13 cellular contexts compared by ENCODE assay signal in genomic region chr22:36453266-36453607, GRCh38. TPM values are rescaled to one million over a fixed set of nuclear protein-coding genes. Genes with fewer than 3 reads are reported as not detected.
DNase-seq lines count a peak whose midpoint lies in the region; ATAC-seq and TF ChIP-seq lines count a peak whose summit lies in the region.
"Had no signal": no experiment of that assay in that cellular context is flagged by ENCODE, and none has a peak within 500 bp of the region (broad histone marks: within the 10 kb centered on the region; RNA-seq: fewer than 3 reads in every experiment).

No MANE protein-coding gene starts in this region.

- H3K9me3 ChIP-seq in KOPT-K1 (ENCODE audit: insufficient read depth, low read length, poor library complexity, severe bottlenecking) = no peaks in the 10 kb centered on the region
- no peaks in the 10 kb centered on the region for H3K9me3 ChIP-seq in body of pancreas
- no peaks in the 10 kb centered on the region for H3K9me3 ChIP-seq in sigmoid colon
- no peaks in the 10 kb centered on the region for H3K9me3 ChIP-seq in suprapubic skin

- no peak for TF ChIP-seq EP300 in sigmoid colon (IDR thresholded peaks at IDR 0.05)
- TF ChIP-seq EP300 in suprapubic skin (IDR thresholded peaks at IDR 0.05) = no peak

- H3K4me3 ChIP-seq in body of pancreas (no peak overlapping the region), sigmoid colon (no peak overlapping the region), suprapubic skin (no peak overlapping the region)
- H3K4me3 ChIP-seq: SK-N-MC had no signal

- WGBS in body of pancreas, 2 donors = 64 to 94% methylated on average over 1 of the region's 1 CpG
- WGBS in sigmoid colon, 2 donors = 49 to 50% methylated on average over 1 of the region's 1 CpG
- 86% methylated on average over 1 of the region's 1 CpG for WGBS in suprapubic skin

- ATAC-seq in body of pancreas = no peak

- TF ChIP-seq CTCF in body of pancreas (IDR thresholded peaks at IDR 0.05) = no peak
- no peak for TF ChIP-seq CTCF in sigmoid colon (IDR thresholded peaks at IDR 0.05)
- TF ChIP-seq CTCF in suprapubic skin (IDR thresholded peaks at IDR 0.05) = no peak

- TF ChIP-seq POLR2A in body of pancreas (IDR thresholded peaks at IDR 0.05) (no peak), sigmoid colon (IDR thresholded peaks at IDR 0.05) (no peak), suprapubic skin (IDR thresholded peaks at IDR 0.05) (no peak)

- H3K4me1 ChIP-seq in body of pancreas (peaks cover 72% of the 10 kb centered on the region), sigmoid colon (peaks cover 0 to 72% (median 66%) of the 10 kb centered on the region in 4 donors), suprapubic skin (peaks cover 57% of the 10 kb centered on the region)

- intact Hi-C loops in body of pancreas (cut with DNase I) = no loop called here
- intact Hi-C loops in sigmoid colon (cut with DNase I) = no loop called here

- peak overlapping the region; percentile 51 for H3K27ac ChIP-seq in KOPT-K1 (ENCODE audit: low read depth, low read length, poor library complexity, severe bottlenecking)
- H3K27ac ChIP-seq in body of pancreas = peak overlapping the region in 3 of 4 donors; percentile 91 to 99 (median 95)
- peak overlapping the region; percentile 92 to 98 (median 96) for H3K27ac ChIP-seq in sigmoid colon
- no peak overlapping the region for H3K27ac ChIP-seq in suprapubic skin
- H3K27ac ChIP-seq: SK-N-MC had no signal

- no peaks in the 10 kb centered on the region for H3K27me3 ChIP-seq in body of pancreas
- no peaks in the 10 kb centered on the region for H3K27me3 ChIP-seq in sigmoid colon
- no peaks in the 10 kb centered on the region for H3K27me3 ChIP-seq in suprapubic skin

- H3K36me3 ChIP-seq in KOPT-K1 (ENCODE audit: insufficient read depth, low read length) = no peaks in the 10 kb centered on the region
- no peaks in the 10 kb centered on the region for H3K36me3 ChIP-seq in body of pancreas (replicated peaks in 1 of 2; ENCODE audit: insufficient read depth in 1 of 2, low read depth in 2 of 2)
- no peaks in the 10 kb centered on the region for H3K36me3 ChIP-seq in sigmoid colon
- no peaks in the 10 kb centered on the region for H3K36me3 ChIP-seq in suprapubic skin

- DNase-seq in DMS153 (lab: John Stamatoyannopoulos, UW) (peak; percentile 40), DMS153 treated with DMSO at 0.1 percent for 48 hours (lab: John Stamatoyannopoulos, UW; ENCODE audit: unreplicated experiment) (no peak), body of pancreas (peak in 1 of 4 donors; percentile 20), sigmoid colon (no peak), superior temporal gyrus (ENCODE audit: extremely low spot score) (no peak), foreskin melanocyte (no peak), suprapubic skin (ENCODE audit: low spot score in 2 of 2) (no peak)
- DNase-seq: 8988T, activated gamma-delta T cell treated with Interleukin-2 at 50 U/mL for 16 hours, islet precursor cell, NCI-H187 treated with DMSO at 0.1 percent for 48 hours had no signal

RNA-seq across cellular contexts. Expression of gene TXN2, which starts 28.2 kb away (rescaled TPM):
- 10 to 100 TPM; 27.0 to 44.5 TPM for total RNA-seq in body of pancreas
- total RNA-seq in sigmoid colon = 10 to 100 TPM; 43.2 to 72.2 (median 61.9) TPM
- polyA plus RNA-seq in sigmoid colon = 100 to 1,000 TPM; 145 to 181 (median 171) TPM
- total RNA-seq in suprapubic skin = 10 to 100 TPM; 50.7 to 73.5 (median 61.3) TPM

RNA-seq across cellular contexts. Expression of gene FOXRED2, which starts 53.6 kb away (rescaled TPM):
- 1 to 10 TPM; 2.0 to 4.9 TPM for total RNA-seq in body of pancreas
- total RNA-seq in sigmoid colon = 1 to 10 TPM; 4.2 to 4.8 (median 4.7) TPM
- 1 to 10 TPM in 1 of 3 donors, under 1 TPM in 2; under 0.01 to 5.4 (median 0.69) TPM for polyA plus RNA-seq in sigmoid colon
- total RNA-seq in suprapubic skin = 10 to 100 TPM; 11.4 to 20.9 (median 14.0) TPM
